ENCODE assay signal across 8 cellular contexts in genomic region chr17:5499790-5500189, GRCh38. TPM values are rescaled to one million over a fixed set of nuclear protein-coding genes. Genes with fewer than 3 reads are reported as not detected.
DNase-seq lines count a peak whose midpoint lies in the region; ATAC-seq and TF ChIP-seq lines count a peak whose summit lies in the region.

No MANE protein-coding gene starts in this region.

- no peaks in the 10 kb centered on the region for H3K79me1 ChIP-seq in mesendoderm (ENCODE audit: low read length)

- no peak overlapping the region for H3K56ac ChIP-seq in mesendoderm (ENCODE audit: low read length)

- no peaks in the 10 kb centered on the region for H3K79me2 ChIP-seq in mesendoderm (ENCODE audit: control insufficient read depth, insufficient read depth, low read length)

- peak in 1 of 2 donors; percentile 59 for DNase-seq in cardiac muscle cell (ENCODE audit: low read depth in 1 of 2, low spot score in 1 of 2)
- DNase-seq in cardiac septum (ENCODE audit: low spot score), result no peak
- peak; percentile 45 for DNase-seq in astrocyte of the hippocampus (ENCODE audit: low read depth, low spot score)
- DNase-seq in mesendoderm, result peak; percentile 38
- peak; percentile 17 to 78 for DNase-seq in upper lobe of left lung
- no peak for DNase-seq in left colon
- no peak for DNase-seq in D341Med (ENCODE audit: low spot score)

- H3K4me3 ChIP-seq in cardiac muscle cell, result peak overlapping the region; percentile 53
- no peak overlapping the region for H3K4me3 ChIP-seq in mesendoderm (ENCODE audit: low read length)
- peak overlapping the region in 3 of 4 donors; percentile 52 to 56 (median 55) for H3K4me3 ChIP-seq in upper lobe of left lung

- intact Hi-C loops in cardiac septum (cut with DNase I) (no loop called here), left colon (cut with DNase I, micrococcal nuclease) (no loop called here)

- H2AK5ac ChIP-seq in mesendoderm (ENCODE audit: low read length), result no peak overlapping the region

- peaks cover 31% of the 10 kb centered on the region for H3K27me3 ChIP-seq in cardiac muscle cell
- H3K27me3 ChIP-seq in mesendoderm (ENCODE audit: insufficient read depth, low read length, poor library complexity), result peaks cover 10% of the 10 kb centered on the region
- H3K27me3 ChIP-seq in upper lobe of left lung, result peaks cover 0 to 10% (median 2%) of the 10 kb centered on the region in 4 donors

- no peak overlapping the region for H2BK120ac ChIP-seq in mesendoderm (ENCODE audit: low read depth, low read length)

- no peak overlapping the region for H3K18ac ChIP-seq in mesendoderm (ENCODE audit: low read length)

- TF ChIP-seq CTCF in cardiac muscle cell (IDR thresholded peaks at IDR 0.05; ENCODE audit: low read depth, low read length) (no peak), upper lobe of left lung (IDR thresholded peaks at IDR 0.05) (no peak)

- H3K23ac ChIP-seq in mesendoderm (ENCODE audit: low read length), result no peak overlapping the region

- no peak for TF ChIP-seq EP300 in upper lobe of left lung (IDR thresholded peaks at IDR 0.05)

- H3K4me1 ChIP-seq in cardiac muscle cell (ENCODE audit: low read depth) (no peaks in the 10 kb centered on the region), mesendoderm (ENCODE audit: control insufficient read depth, low read depth, low read length) (no peaks in the 10 kb centered on the region), upper lobe of left lung (peaks cover 4 to 19% (median 16%) of the 10 kb centered on the region in 4 donors)

- no peak overlapping the region for H3K4ac ChIP-seq in mesendoderm (ENCODE audit: low read depth, low read length)

- no peak overlapping the region for H2BK5ac ChIP-seq in mesendoderm (ENCODE audit: low read length)

- peak overlapping the region; percentile 8 for H3K9ac ChIP-seq in mesendoderm (ENCODE audit: low read length)

- no peak overlapping the region for H2BK15ac ChIP-seq in mesendoderm (replicated peaks; ENCODE audit: low read depth)

- TF ChIP-seq POLR2A in upper lobe of left lung (IDR thresholded peaks at IDR 0.05), result no peak

- H3K27ac ChIP-seq in cardiac muscle cell (no peak overlapping the region), mesendoderm (ENCODE audit: low read depth, low read length) (no peak overlapping the region), upper lobe of left lung (no peak overlapping the region)

- no peak overlapping the region for H4K5ac ChIP-seq in mesendoderm (ENCODE audit: low read length)

- no peaks in the 10 kb centered on the region for H3K36me3 ChIP-seq in cardiac muscle cell
- no peaks in the 10 kb centered on the region for H3K36me3 ChIP-seq in mesendoderm (ENCODE audit: control insufficient read depth, insufficient read depth, low read length)
- peaks cover 0 to 4% (median 0%) of the 10 kb centered on the region in 4 donors for H3K36me3 ChIP-seq in upper lobe of left lung

- H4K8ac ChIP-seq in mesendoderm (ENCODE audit: low read depth, low read length), result peak overlapping the region; percentile 83

- no CpG with 5 or more reads among the region's 33 CpGs for WGBS in mesendoderm (ENCODE audit: extremely low coverage, insufficient coverage, low lambda C conversion rate)
- WGBS in upper lobe of left lung, 2 donors, result 46 to 51% methylated on average over 24 to 33 of the region's 33 CpGs

- H3K9me3 ChIP-seq in cardiac muscle cell (ENCODE audit: low read depth), result no peaks in the 10 kb centered on the region
- H3K9me3 ChIP-seq in upper lobe of left lung, result no peaks in the 10 kb centered on the region

- ATAC-seq in upper lobe of left lung (ENCODE audit: low FRiP score in 2 of 2), result no peak
- ATAC-seq in left colon, result no peak
- ATAC-seq in GM19035 (IDR thresholded peaks at IDR 0.05; ENCODE audit: unreplicated experiment), result no peak

- peak overlapping the region; percentile 23 for H3K4me2 ChIP-seq in mesendoderm (ENCODE audit: low read length)

RNA-seq across cellular contexts. Expression of gene MIS12, which starts 13.4 kb away (rescaled TPM):
- 11.2 and 21.3 TPM in 2 replicates for total RNA-seq in cardiac muscle cell
- 26.9 and 31.1 TPM in 2 replicates for polyA plus RNA-seq in cardiac muscle cell
- total RNA-seq in cardiac septum, result 12.5 TPM
- polyA plus RNA-seq in mesendoderm (2013, experiment 1 of 2), result 25.0 TPM
- polyA plus RNA-seq in mesendoderm (2013, experiment 2 of 2), result 23.5 TPM
- 10 to 100 TPM in 5 of 6 donors, 1 to 10 TPM in 1; 3.2 to 79.6 (median 15.2) TPM for total RNA-seq in upper lobe of left lung
- 10 to 100 TPM; 10.7 to 11.6 TPM for total RNA-seq in left colon

RNA-seq across cellular contexts. Expression of gene DERL2, which starts 13.8 kb away (rescaled TPM):
- total RNA-seq in cardiac muscle cell (17.9 and 30.4 TPM in 2 replicates), cardiac septum (32.8 TPM), upper lobe of left lung (10 to 100 TPM in 5 of 6 donors, 1 to 10 TPM in 1; 6.3 to 60.5 (median 30.8) TPM), left colon (10 to 100 TPM; 40.8 to 57.3 TPM)
- 46.7 and 73.5 TPM in 2 replicates for polyA plus RNA-seq in cardiac muscle cell
- polyA plus RNA-seq in mesendoderm (2013, experiment 1 of 2), result 33.1 TPM
- polyA plus RNA-seq in mesendoderm (2013, experiment 2 of 2), result 34.2 TPM

RNA-seq across cellular contexts. Expression of gene DHX33, which starts 31.0 kb away (rescaled TPM):
- total RNA-seq in cardiac muscle cell (7.8 and 12.2 TPM in 2 replicates), cardiac septum (6.3 TPM), upper lobe of left lung (10 to 100 TPM in 4 of 6 donors, 1 to 10 TPM in 2; 5.1 to 11.5 (median 10.4) TPM), left colon (10 to 100 TPM in 1 of 2 donors, 1 to 10 TPM in 1; 9.2 to 14.5 TPM)
- polyA plus RNA-seq in cardiac muscle cell, result 1.6 and 3.2 TPM in 2 replicates
- 50.1 TPM for polyA plus RNA-seq in mesendoderm (2013, experiment 1 of 2)
- polyA plus RNA-seq in mesendoderm (2013, experiment 2 of 2), result 49.2 TPM

Comparison
In these comparisons a context has a peak if more than half of its experiments do, and no peak if none do; other contexts are left out.
1. DNase-seq: peak in astrocyte of the hippocampus (single experiment), mesendoderm (single experiment) and upper lobe of left lung (2 of 2); none in cardiac septum (single experiment), left colon (0 of 2) and D341Med (single experiment).